In genomic region chr9:81465468-81466002, GRCh38 we compare ENCODE assay signal across 18 cellular contexts.
DNase-seq lines count a peak whose midpoint lies in the region; ATAC-seq, FAIRE-seq and TF ChIP-seq lines count a peak whose summit lies in the region.
"Had no signal": no experiment of that assay in that cellular context is flagged by ENCODE, and none has a peak within 500 bp of the region (broad histone marks: within the 10 kb centered on the region; RNA-seq: fewer than 3 reads in every experiment).

No MANE protein-coding gene starts in this region.

- H3K4me3 Mint-ChIP-seq in naive thymus-derived CD8-positive, alpha-beta T cell: no peak overlapping the region
- H3K4me3 Mint-ChIP-seq: activated CD4-positive, alpha-beta T cell treated with anti-CD3 and anti-CD28 coated beads, Interleukin-2, amount 10 ng/mL, durations not matched to agents 7 days and 5 days; T-helper 1 cell treated with Interleukin-12 subunit alpha and Interleukin-12 subunit beta and Interleukin-4 antibody, amounts not matched to agents 30 μg/mL and 1 μg/mL, for 36 hours had no signal

- intact Hi-C loops in left ventricle myocardium superior (cut with micrococcal nuclease) (no loop called here), gastrocnemius medialis (cut with DNase I; ENCODE audit: low total_unique reads) (loop anchor here (1.0 to 10.0 kb wide), 5 partner anchors 48 to 223 kb away; partner anchors contain the start of gene TLE1)

- ATAC-seq in left ventricle myocardium superior (peak; percentile 94), gastrocnemius medialis (peak; percentile 92 to 97)
- no peak for ATAC-seq in naive thymus-derived CD8-positive, alpha-beta T cell
- ATAC-seq: left colon, PC-3 had no signal

- no peaks in the 10 kb centered on the region for H3K36me3 Mint-ChIP-seq in naive thymus-derived CD8-positive, alpha-beta T cell

- peak overlapping the region; percentile 24 to 37 (median 35) for H3K4me3 ChIP-seq in gastrocnemius medialis

- H3K4me1 ChIP-seq in gastrocnemius medialis: peaks cover 16 to 26% of the 10 kb centered on the region in 2 donors

- no peak for FAIRE-seq in D721Med (lab: Jason Lieb, UNC)
- FAIRE-seq: GM18507 had no signal

- H3K4me1 Mint-ChIP-seq in naive thymus-derived CD8-positive, alpha-beta T cell: no peaks in the 10 kb centered on the region
- H3K4me1 Mint-ChIP-seq: activated CD4-positive, alpha-beta T cell treated with anti-CD3 and anti-CD28 coated beads, Interleukin-2, amount 10 ng/mL, durations not matched to agents 7 days and 5 days had no signal

- peaks cover 2 to 14% (median 4%) of the 10 kb centered on the region in 5 donors for H3K27me3 Mint-ChIP-seq in naive thymus-derived CD8-positive, alpha-beta T cell
- H3K27me3 Mint-ChIP-seq: activated CD4-positive, alpha-beta T cell treated with anti-CD3 and anti-CD28 coated beads, Interleukin-2, amount 10 ng/mL, durations not matched to agents 7 days and 5 days had no signal

- H3K27me3 ChIP-seq in gastrocnemius medialis: no peaks in the 10 kb centered on the region

- in situ Hi-C loops in gastrocnemius medialis (cut with MboI; ENCODE audit: low sequenced_read_pairs in 4 of 4): no loop called here

- H3K27ac Mint-ChIP-seq in naive thymus-derived CD8-positive, alpha-beta T cell: no peak overlapping the region
- H3K27ac Mint-ChIP-seq: activated CD4-positive, alpha-beta T cell treated with anti-CD3 and anti-CD28 coated beads, Interleukin-2, amount 10 ng/mL, durations not matched to agents 7 days and 5 days; T-helper 1 cell treated with Interleukin-12 subunit alpha and Interleukin-12 subunit beta and Interleukin-4 antibody, amounts not matched to agents 30 μg/mL and 1 μg/mL, for 36 hours had no signal

- peak; percentile 33 to 77 for TF ChIP-seq POLR2A in gastrocnemius medialis (IDR thresholded peaks at IDR 0.05)

- peaks cover 0 to 4% (median 0%) of the 10 kb centered on the region in 9 donors for H3K9me3 Mint-ChIP-seq in naive thymus-derived CD8-positive, alpha-beta T cell
- H3K9me3 Mint-ChIP-seq: activated CD4-positive, alpha-beta T cell treated with anti-CD3 and anti-CD28 coated beads, Interleukin-2, amount 10 ng/mL, durations not matched to agents 7 days and 5 days had no signal

- peak overlapping the region; percentile 74 to 91 (median 86) for H3K27ac ChIP-seq in gastrocnemius medialis

- peak; percentile 17 for DNase-seq in HT-29 (ENCODE audit: low spot score)
- peak; percentile 58 for DNase-seq in amniotic epithelial cell (ENCODE audit: low read depth)
- no peak for DNase-seq in left ventricle myocardium superior
- peak; percentile 40 to 45 for DNase-seq in gastrocnemius medialis
- no peak for DNase-seq in D721Med (ENCODE audit: insufficient read length, low spot score)
- DNase-seq in naive thymus-derived CD8-positive, alpha-beta T cell: no peak
- no peak for DNase-seq in HUDEP-2 (lab: John Stamatoyannopoulos, UW; ENCODE audit: unreplicated experiment in 76 of 76)
- no peak for DNase-seq in midbrain (lab: John Stamatoyannopoulos, UW)
- DNase-seq: activated CD4-positive, alpha-beta T cell treated with anti-CD3 and anti-CD28 coated beads, Interleukin-2, amount 10 ng/mL, durations not matched to agents 7 days and 5 days; activated T-cell treated with anti-CD3 and anti-CD28 coated beads, Interleukin-2, amount 50 U/mL, for 48 hours; GF-D8; H7; head of caudate nucleus; left colon; NCI-H1092; PC-3 had no signal

- TF ChIP-seq CTCF in gastrocnemius medialis (IDR thresholded peaks at IDR 0.05 in 4 of 5, conservative IDR thresholded peaks at IDR 0.05 in 1 of 5) (peak; percentile 16 to 52 (median 46)), D721Med (IDR thresholded peaks at IDR 0.05; ENCODE audit: insufficient read depth, missing control alignments) (no peak)

- POLR2A ChIA-PET in naive thymus-derived CD8-positive, alpha-beta T cell (lab: Charles Lee): no interaction called here

- H3K36me3 ChIP-seq in gastrocnemius medialis: no peaks in the 10 kb centered on the region

- H3K9me3 ChIP-seq in gastrocnemius medialis: no peaks in the 10 kb centered on the region

Comparison
In these comparisons a context has a peak if more than half of its experiments do, and no peak if none do; other contexts are left out.
1. DNase-seq: peak in HT-29 (single experiment), amniotic epithelial cell (single experiment) and gastrocnemius medialis (2 of 2); none in left ventricle myocardium superior (single experiment), D721Med (single experiment), naive thymus-derived CD8-positive, alpha-beta T cell (0 of 10), HUDEP-2 (0 of 76) and midbrain (single experiment).
2. ATAC-seq: peak in left ventricle myocardium superior (single experiment) and gastrocnemius medialis (2 of 2); none in naive thymus-derived CD8-positive, alpha-beta T cell (0 of 2).